Comparison of ENCODE assay signal across 27 cellular contexts in the genomic region with DNA sequence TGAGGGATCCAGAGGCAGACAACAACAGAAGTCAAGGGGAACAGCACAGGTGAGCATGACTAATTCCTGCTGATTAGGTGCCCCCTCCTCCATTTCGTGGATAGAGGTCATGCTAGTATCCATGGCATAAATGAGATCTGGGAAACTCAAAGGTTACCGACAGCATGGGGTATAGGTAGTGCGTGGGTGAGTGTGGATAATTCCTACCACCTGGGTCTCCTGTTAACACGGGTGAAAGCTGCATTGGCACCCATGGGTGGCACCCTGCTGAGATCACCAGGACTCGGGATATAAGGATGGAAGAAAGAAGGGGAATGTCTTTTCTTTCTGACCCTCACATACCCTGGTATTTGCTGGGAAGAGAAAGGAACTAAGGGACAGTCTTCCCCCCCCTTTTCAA. TPM values are rescaled to one million over a fixed set of nuclear protein-coding genes. Genes with fewer than 3 reads are reported as not detected.
A peak's percentile ranks its signal among the peaks of the same experiment; 100 is the strongest.
DNase-seq lines count a peak whose midpoint lies in the region; ATAC-seq, FAIRE-seq and TF ChIP-seq lines count a peak whose summit lies in the region.
"Had no signal": no experiment of that assay in that cellular context is flagged by ENCODE, and none has a peak within 500 bp of the region (broad histone marks: within the 10 kb centered on the region; RNA-seq: fewer than 3 reads in every experiment).

No MANE protein-coding gene starts in this region.

- no peak for DNase-seq in HepG2 (ENCODE audit: low spot score)
- DNase-seq in right lobe of liver, result no peak
- no peak for DNase-seq in HCT116 (ENCODE audit: low read depth, low spot score)
- DNase-seq in WTC11 (ENCODE audit: low spot score), result no peak
- DNase-seq in K562 (ENCODE audit: extremely low read depth in 1 of 4, low spot score in 3 of 4), result no peak
- no peak for DNase-seq in natural killer cell treated with Interleukin-12 subunit alpha and Interleukin-12 subunit beta and Interleukin-15 and Interleukin-18, amount 100 ng/mL, for 72 hours (ENCODE audit: low spot score)
- DNase-seq in uterus, result no peak
- DNase-seq in SW480 (ENCODE audit: low spot score), result no peak
- DNase-seq: 8988T; ACHN; BE2C; C1 segment of cervical spinal cord; CD4-positive, alpha-beta memory T cell; CD4-positive, CD25-positive, alpha-beta regulatory T cell; CD8-positive, alpha-beta memory T cell; COR-L47; DMS153; DMS53; DMS79; DND-41; EL; GDM1 had no signal

- RAD21 ChIA-PET in HCT116 (lab: Charles Lee; ENCODE audit: low non-redundant PET in 1 of 2, low total read pairs in 2 of 2, uncharacterized antibody in 2 of 2, unreplicated experiment in 2 of 2), result no interaction called here

- TF ChIP-seq RAD21 in HepG2 (CRISPR knock-in tag; IDR thresholded peaks at IDR 0.05) (no peak), HCT116 (IDR thresholded peaks at IDR 0.05; ENCODE audit: low read depth) (no peak), K562 (CRISPR knock-in tag; conservative IDR thresholded peaks at IDR 0.05 in 1 of 2, IDR thresholded peaks at IDR 0.05 in 1 of 2) (no peak)

- ATAC-seq in HepG2, result no peak
- no peak for ATAC-seq in right lobe of liver
- no peak for ATAC-seq in HCT116
- ATAC-seq in WTC11, result no peak
- ATAC-seq in K562, result peak; percentile 49; the same call in 2 of the 3 replicates
- ATAC-seq in natural killer cell treated with Interleukin-12 subunit alpha and Interleukin-12 subunit beta and Interleukin-15 and Interleukin-18, amount 100 ng/mL, for 72 hours, result no peak

- H4K20me1 ChIP-seq in HepG2 (ENCODE audit: insufficient read depth, low read length), result no peaks in the 10 kb centered on the region
- H4K20me1 ChIP-seq in HCT116 (ENCODE audit: insufficient read depth), result no peaks in the 10 kb centered on the region
- no peaks in the 10 kb centered on the region for H4K20me1 ChIP-seq in K562 (replicated peaks; ENCODE audit: control insufficient read depth, insufficient read depth, low read length)
- H4K20me1 ChIP-seq: BLaER1 had no signal

- H3K4me1 Mint-ChIP-seq in WTC11, result no peaks in the 10 kb centered on the region
- peaks cover 0 to 4% of the 10 kb centered on the region in 2 donors for H3K4me1 Mint-ChIP-seq in natural killer cell treated with Interleukin-12 subunit alpha and Interleukin-12 subunit beta and Interleukin-15 and Interleukin-18, amount 100 ng/mL, for 72 hours (ENCODE audit: low read depth in 2 of 2)
- H3K4me1 Mint-ChIP-seq: CD14-positive monocyte; CD4-positive, alpha-beta memory T cell; CD4-positive, CD25-positive, alpha-beta regulatory T cell; CD8-positive, alpha-beta memory T cell had no signal

- 4% methylated on average over 5 of the region's 5 CpGs for WGBS in HepG2 (ENCODE audit: low lambda C conversion rate)
- whole genome bisulfite sequencing in right lobe of liver (ENCODE audit: insufficient coverage, low coverage, low lambda C conversion rate, missing lambda C conversion rate), result 68% methylated on average over 3 of the region's 5 CpGs
- WGBS in K562 (ENCODE audit: insufficient coverage, low coverage, missing lambda C conversion rate), result 48% methylated on average over 5 of the region's 5 CpGs

- in situ Hi-C loops in HepG2 (cut with HindIII; ENCODE audit: extremely low pct_ligation_motif_present, low pct_unique_long_range_greater_than_20kb) (no loop called here), K562 (cut with MboI) (no loop called here)

- intact Hi-C loops in HepG2 (cut with micrococcal nuclease; ENCODE audit: unreplicated experiment) (no loop called here), right lobe of liver (cut with DNase I) (no loop called here), HCT116 (cut with micrococcal nuclease) (no loop called here), K562 (cut with micrococcal nuclease) (no loop called here), uterus (cut with DNase I; ENCODE audit: low total_unique reads) (no loop called here)

- TF ChIP-seq EP300 in HepG2 (IDR thresholded peaks at IDR 0.05; ENCODE audit: low read depth in 2 of 2, low read length in 2 of 2) (no peak), HepG2 (CRISPR knock-in tag; IDR thresholded peaks at IDR 0.05; ENCODE audit: borderline replicate concordance) (no peak), K562 (IDR thresholded peaks at IDR 0.05; ENCODE audit: low read length) (no peak)

- peaks cover 3% of the 10 kb centered on the region; the same call in 1 of the 2 replicates for H3K27me3 Mint-ChIP-seq in WTC11 (ENCODE audit: low read depth)
- H3K27me3 Mint-ChIP-seq in natural killer cell treated with Interleukin-12 subunit alpha and Interleukin-12 subunit beta and Interleukin-15 and Interleukin-18, amount 100 ng/mL, for 72 hours, result peaks cover 14 to 27% of the 10 kb centered on the region in 2 donors

- H3K79me2 ChIP-seq in HepG2 (ENCODE audit: insufficient read depth, low read length) (no peaks in the 10 kb centered on the region), HCT116 (ENCODE audit: insufficient read depth, low read length) (no peaks in the 10 kb centered on the region), K562 (ENCODE audit: control insufficient read depth, insufficient read depth, low read length) (no peaks in the 10 kb centered on the region)

- peaks cover 39% of the 10 kb centered on the region for H3K36me3 Mint-ChIP-seq in WTC11
- peaks cover 12% of the 10 kb centered on the region for H3K36me3 Mint-ChIP-seq in natural killer cell treated with Interleukin-12 subunit alpha and Interleukin-12 subunit beta and Interleukin-15 and Interleukin-18, amount 100 ng/mL, for 72 hours
- H3K36me3 Mint-ChIP-seq: CD14-positive monocyte; CD4-positive, CD25-positive, alpha-beta regulatory T cell had no signal

- no peak overlapping the region for H3K9ac ChIP-seq in HepG2 (ENCODE audit: insufficient read depth, low read depth, low read length)
- no peak overlapping the region for H3K9ac ChIP-seq in HCT116 (ENCODE audit: low read length)
- no peak overlapping the region for H3K9ac ChIP-seq in K562 (ENCODE audit: insufficient read depth in 1 of 2, low read depth in 2 of 2, low read length in 2 of 2)
- H3K9ac ChIP-seq: BLaER1 had no signal

- no peak overlapping the region for H3K4me3 Mint-ChIP-seq in WTC11
- no peak overlapping the region for H3K4me3 Mint-ChIP-seq in natural killer cell treated with Interleukin-12 subunit alpha and Interleukin-12 subunit beta and Interleukin-15 and Interleukin-18, amount 100 ng/mL, for 72 hours
- H3K4me3 Mint-ChIP-seq: CD14-positive monocyte; CD4-positive, alpha-beta memory T cell; CD4-positive, CD25-positive, alpha-beta regulatory T cell; CD8-positive, alpha-beta memory T cell had no signal

- TF ChIP-seq POLR2A in HepG2 (IDR thresholded peaks at IDR 0.05; ENCODE audit: insufficient read depth in 1 of 2, low read depth in 2 of 2, low read length in 2 of 2), result no peak
- no peak for TF ChIP-seq POLR2A in right lobe of liver (IDR thresholded peaks at IDR 0.05)
- TF ChIP-seq POLR2A in HCT116 (IDR thresholded peaks at IDR 0.05; ENCODE audit: borderline replicate concordance, extremely low read depth, insufficient read depth, insufficient read length), result no peak
- TF ChIP-seq POLR2A in K562 (conservative IDR thresholded peaks at IDR 0.05), result no peak
- TF ChIP-seq POLR2A in uterus (IDR thresholded peaks at IDR 0.05), result no peak

- no peaks in the 10 kb centered on the region for H3K9me2 ChIP-seq in HCT116 (ENCODE audit: insufficient read depth)

- H3K27ac ChIP-seq in HepG2 (ENCODE audit: extremely low read length, insufficient read depth, low read length) (no peak overlapping the region), right lobe of liver (no peak overlapping the region), HCT116 (ENCODE audit: low read depth, low read length) (no peak overlapping the region), K562 (ENCODE audit: extremely low read depth, low read depth, low read length) (no peak overlapping the region), uterus (no peak overlapping the region)
- H3K27ac ChIP-seq: BLaER1 had no signal

- H3K4me2 ChIP-seq in HepG2 (ENCODE audit: low read depth, low read length), result no peak overlapping the region
- H3K4me2 ChIP-seq in HCT116 (ENCODE audit: low read length), result no peak overlapping the region
- H3K4me2 ChIP-seq in K562 (ENCODE audit: insufficient read depth, low read length), result no peak overlapping the region
- H3K4me2 ChIP-seq: BLaER1 had no signal

- BruUV-seq in HepG2 (replicated peaks; lab: Mats Ljungman, UMichigan) (no TSS peak), HCT116 (replicated peaks; lab: Mats Ljungman, UMichigan) (no TSS peak), K562 (replicated peaks; lab: Mats Ljungman, UMichigan) (no TSS peak)

- no peak for TF ChIP-seq CTCF in HepG2 (CRISPR knock-in tag; IDR thresholded peaks at IDR 0.05)
- TF ChIP-seq CTCF in right lobe of liver (IDR thresholded peaks at IDR 0.05), result no peak
- no peak for TF ChIP-seq CTCF in HCT116 (IDR thresholded peaks at IDR 0.05 in 2 of 3, conservative IDR thresholded peaks at IDR 0.05 in 1 of 3; ENCODE audit: borderline replicate concordance in 1 of 3, insufficient read depth in 1 of 3, low read depth in 2 of 3, low read length in 2 of 3)
- TF ChIP-seq CTCF in WTC11 (IDR thresholded peaks at IDR 0.05), result no peak
- no peak for TF ChIP-seq CTCF in K562 (IDR thresholded peaks at IDR 0.05 in 2 of 3, conservative IDR thresholded peaks at IDR 0.05 in 1 of 3; ENCODE audit: insufficient read depth in 2 of 3, low read depth in 1 of 3, low read length in 3 of 3)
- TF ChIP-seq CTCF in uterus (IDR thresholded peaks at IDR 0.05), result no peak

- H3K9me1 ChIP-seq in K562 (ENCODE audit: control insufficient read depth, insufficient read depth, low read length), result no peaks in the 10 kb centered on the region

- peaks cover 49% of the 10 kb centered on the region for H3K9me3 Mint-ChIP-seq in WTC11
- H3K9me3 Mint-ChIP-seq in natural killer cell treated with Interleukin-12 subunit alpha and Interleukin-12 subunit beta and Interleukin-15 and Interleukin-18, amount 100 ng/mL, for 72 hours, result no peaks in the 10 kb centered on the region

- no peak overlapping the region for H2AFZ ChIP-seq in HepG2 (ENCODE audit: low read length)
- H2AFZ ChIP-seq in HCT116 (ENCODE audit: low read depth, low read length, poor library complexity, severe bottlenecking), result no peak overlapping the region
- H2AFZ ChIP-seq in K562 (ENCODE audit: low read depth, low read length), result no peak overlapping the region

- H3K4me3 ChIP-seq in HepG2 (replicated peaks in 1 of 3; ENCODE audit: insufficient read depth in 1 of 3, low read depth in 2 of 3, low read length in 3 of 3) (no peak overlapping the region), right lobe of liver (no peak overlapping the region), HCT116 (replicated peaks in 1 of 2; ENCODE audit: low read depth in 1 of 2, low read length in 2 of 2) (no peak overlapping the region), K562 (no peak overlapping the region), uterus (no peak overlapping the region)
- H3K4me3 ChIP-seq: BLaER1 had no signal

- H3K36me3 ChIP-seq in HepG2 (replicated peaks in 1 of 2; ENCODE audit: control insufficient read depth in 1 of 2, insufficient read depth in 2 of 2, low read length in 2 of 2) (no peaks in the 10 kb centered on the region), right lobe of liver (no peaks in the 10 kb centered on the region), HCT116 (ENCODE audit: control insufficient read depth in 1 of 2, insufficient read depth in 2 of 2, low read length in 2 of 2) (no peaks in the 10 kb centered on the region), K562 (ENCODE audit: control insufficient read depth, insufficient read depth, low read length) (no peaks in the 10 kb centered on the region), uterus (no peaks in the 10 kb centered on the region)
- H3K36me3 ChIP-seq: BE2C, BLaER1 had no signal

- H3K4me1 ChIP-seq in HepG2 (ENCODE audit: insufficient read depth, low read length) (no peaks in the 10 kb centered on the region), right lobe of liver (no peaks in the 10 kb centered on the region), HCT116 (ENCODE audit: control insufficient read depth in 1 of 2, insufficient read depth in 2 of 2, low read length in 2 of 2) (no peaks in the 10 kb centered on the region), K562 (replicated peaks in 1 of 2; ENCODE audit: control insufficient read depth in 2 of 2, insufficient read depth in 2 of 2, low read length in 2 of 2) (no peaks in the 10 kb centered on the region), uterus (no peaks in the 10 kb centered on the region)
- H3K4me1 ChIP-seq: BE2C, BLaER1 had no signal

- POLR2A ChIA-PET in HepG2 (lab: Yijun Ruan, JAX), result no interaction called here
- POLR2A ChIA-PET in HCT116 (lab: Charles Lee), result no interaction called here
- POLR2A ChIA-PET in WTC11 (lab: Charles Lee), result no interaction called here
- POLR2A ChIA-PET in K562 (lab: Yijun Ruan, JAX), result no interaction called here

- FAIRE-seq in HepG2 (lab: Jason Lieb, UNC) (no peak), K562 (lab: Jason Lieb, UNC) (no peak)
- FAIRE-seq: A204.1, GM12892, GM18507 had no signal

- H3K27ac Mint-ChIP-seq in WTC11, result no peak overlapping the region
- H3K27ac Mint-ChIP-seq in natural killer cell treated with Interleukin-12 subunit alpha and Interleukin-12 subunit beta and Interleukin-15 and Interleukin-18, amount 100 ng/mL, for 72 hours, result no peak overlapping the region
- H3K27ac Mint-ChIP-seq: CD14-positive monocyte; CD4-positive, alpha-beta memory T cell; CD4-positive, CD25-positive, alpha-beta regulatory T cell; CD8-positive, alpha-beta memory T cell had no signal

- CTCF ChIA-PET in HepG2 (lab: Yijun Ruan, JAX; ENCODE audit: low intra/inter-chr PET ratio, low total read pairs) (no interaction called here), HCT116 (lab: Charles Lee) (no interaction called here), WTC11 (lab: Charles Lee) (no interaction called here), K562 (lab: Yijun Ruan, JAX; ENCODE audit: low intra/inter-chr PET ratio) (no interaction called here)

- H3K27me3 ChIP-seq in HepG2 (ENCODE audit: control insufficient read depth in 1 of 2, insufficient read depth in 2 of 2, low read length in 2 of 2) (peaks cover 0 to 13% of the 10 kb centered on the region in 2 experiments; a peak in 1 of 5 replicates), right lobe of liver (no peaks in the 10 kb centered on the region), HCT116 (ENCODE audit: insufficient read depth, low read length) (no peaks in the 10 kb centered on the region), K562 (ENCODE audit: control insufficient read depth in 2 of 2, insufficient read depth in 2 of 2, low read length in 2 of 2) (no peaks in the 10 kb centered on the region), uterus (no peaks in the 10 kb centered on the region)
- H3K27me3 ChIP-seq: BE2C, BLaER1 had no signal

- peaks cover 15% of the 10 kb centered on the region for H3K9me3 ChIP-seq in HepG2 (ENCODE audit: low read length)
- peaks cover 0 to 7% (median 0%) of the 10 kb centered on the region in 4 donors for H3K9me3 ChIP-seq in right lobe of liver
- peaks cover 0 to 8% of the 10 kb centered on the region in 2 experiments; a peak in 2 of 4 replicates for H3K9me3 ChIP-seq in HCT116 (ENCODE audit: control insufficient read depth in 1 of 2, insufficient read depth in 1 of 2, low read depth in 1 of 2, low read length in 2 of 2)
- H3K9me3 ChIP-seq in K562 (replicated peaks; ENCODE audit: control insufficient read depth, insufficient read depth, low read depth, low read length), result peaks cover 10% of the 10 kb centered on the region
- peaks cover 0 to 13% of the 10 kb centered on the region in 2 donors for H3K9me3 ChIP-seq in uterus
- H3K9me3 ChIP-seq: BE2C had no signal

RNA-seq across cellular contexts. Expression of a gene that starts 14.4 kb away (rescaled TPM):
- total RNA-seq in HepG2 (2016; rRNA removed; fragmentation: Illumina TruSeq; extraction: Trizol) (not detected in 2 replicates), right lobe of liver (1 to 10 TPM in 4 of 6 experiments, under 1 TPM in 2; 0.73 to 1.7 (median 1.1) TPM), HCT116 (2021; ENCODE audit: unreplicated experiment) (1.7 TPM), WTC11 (2021) (13.2 to 17.3 TPM (median 13.4 TPM) in 3 replicates), K562 (2014; rRNA removed) (27.3 and 28.5 TPM in 2 replicates), K562 (2014; rRNA removed; fragmentation: Illumina TruSeq; extraction: Trizol) (10.6 and 10.7 TPM in 2 replicates), K562 (2015; rRNA removed; fragmentation: Illumina TruSeq; extraction: Trizol) (13.9 and 14.7 TPM in 2 replicates), K562 (2021) (55.1 and 60.3 TPM in 2 replicates), uterus (10 to 100 TPM in 1 of 4 donors, 1 to 10 TPM in 2, under 1 TPM in 1; 0.29 to 85.0 (median 4.1) TPM)
- not detected in 2 replicates for total RNA-seq in HepG2 (2016; cell fraction: cytosol; rRNA removed; fragmentation: Illumina TruSeq; extraction: Trizol; ENCODE audit: low read depth)
- total RNA-seq in HepG2 (2016; cell fraction: insoluble cytoplasmic fraction; rRNA removed; fragmentation: Illumina TruSeq; extraction: Trizol), result not detected in 2 replicates
- total RNA-seq in HepG2 (2016; cell fraction: membrane; rRNA removed; fragmentation: Illumina TruSeq; extraction: Trizol), result not detected in 2 replicates
- not detected in 2 replicates for total RNA-seq in HepG2 (2016; cell fraction: nucleus; rRNA removed; fragmentation: Illumina TruSeq; extraction: Trizol)
- polyA plus RNA-seq in HepG2 (2011; rRNA removed) (not detected in 2 replicates), K562 (2011; rRNA removed) (8.0 and 13.7 TPM in 2 replicates), K562 (2014; fragmentation: Illumina TruSeq; extraction: Trizol) (16.5 and 19.2 TPM in 2 replicates), K562 (2014; fragmentation: Nextera tagmentation; extraction: Ambion mirVana) (1 to 10 TPM; 3.4 to 3.7 TPM), K562 (2014; rRNA removed) (32.6 and 36.4 TPM in 2 replicates)
- polyA plus RNA-seq in HepG2 (2011; cell fraction: cytosol; rRNA removed), result not detected in 2 replicates
- not detected in 2 replicates for polyA plus RNA-seq in HepG2 (2011; cell fraction: nucleus; rRNA removed)
- polyA plus RNA-seq in HepG2 (2012), result not detected in 2 replicates
- polyA plus RNA-seq in HepG2 (2016; cell fraction: cytosol; fragmentation: Illumina TruSeq; extraction: Trizol; ENCODE audit: low read depth), result not detected in 2 replicates
- not detected in 2 replicates for polyA plus RNA-seq in HepG2 (2016; cell fraction: insoluble cytoplasmic fraction; fragmentation: Illumina TruSeq; extraction: Trizol; ENCODE audit: low read depth)
- polyA plus RNA-seq in HepG2 (2016; cell fraction: membrane; fragmentation: Illumina TruSeq; extraction: Trizol; ENCODE audit: low read depth), result not detected in 2 replicates
- polyA plus RNA-seq in HepG2 (2016; cell fraction: nucleus; fragmentation: Illumina TruSeq; extraction: Trizol; ENCODE audit: insufficient read depth, low read depth), result not detected in 2 replicates
- polyA minus RNA-seq in HepG2 (2011; rRNA and poly(A)+ RNA removed; ENCODE audit: low replicate concordance), result 0.05 TPM in 1 of 2 replicates, not detected in the other
- polyA minus RNA-seq in HepG2 (2011; cell fraction: cytosol; rRNA and poly(A)+ RNA removed), result not detected in 2 replicates
- polyA minus RNA-seq in HepG2 (2011; cell fraction: nucleus; rRNA and poly(A)+ RNA removed), result not detected in 2 replicates
- polyA plus RNA-seq in HCT116 (2012), result 0.54 and 0.61 TPM in 2 replicates
- total RNA-seq in K562 (2011; cell fraction: chromatin; rRNA removed; ENCODE audit: low replicate concordance), result 15.4 and 34.1 TPM in 2 replicates
- total RNA-seq in K562 (2011; cell fraction: nucleolus; rRNA removed), result 40.4 and 52.0 TPM in 2 replicates
- 27.5 and 32.1 TPM in 2 replicates for total RNA-seq in K562 (2011; cell fraction: nucleoplasm; rRNA removed)
- polyA plus RNA-seq in K562 (2011; cell fraction: cytosol; rRNA removed), result 10.9 and 33.4 TPM in 2 replicates
- polyA plus RNA-seq in K562 (2011; cell fraction: nucleus; rRNA removed), result 19.2 and 52.4 TPM in 2 replicates
- polyA plus RNA-seq in K562 (2012), result 25.3 and 34.2 TPM in 2 replicates
- 4.3 and 8.8 TPM in 2 replicates for polyA minus RNA-seq in K562 (2011; rRNA and poly(A)+ RNA removed)
- 17.7 and 18.6 TPM in 2 replicates for polyA minus RNA-seq in K562 (2011; cell fraction: cytosol; rRNA and poly(A)+ RNA removed)
- polyA minus RNA-seq in K562 (2011; cell fraction: nucleus; rRNA and poly(A)+ RNA removed), result 21.2 and 23.4 TPM in 2 replicates
- total RNA-seq in natural killer cell treated with Interleukin-12 subunit alpha and Interleukin-12 subunit beta and Interleukin-15 and Interleukin-18, amount 100 ng/mL, for 72 hours, result 10 to 100 TPM; 16.3 to 26.9 TPM
